16 cellular contexts compared by ENCODE assay signal in the genomic region with DNA sequence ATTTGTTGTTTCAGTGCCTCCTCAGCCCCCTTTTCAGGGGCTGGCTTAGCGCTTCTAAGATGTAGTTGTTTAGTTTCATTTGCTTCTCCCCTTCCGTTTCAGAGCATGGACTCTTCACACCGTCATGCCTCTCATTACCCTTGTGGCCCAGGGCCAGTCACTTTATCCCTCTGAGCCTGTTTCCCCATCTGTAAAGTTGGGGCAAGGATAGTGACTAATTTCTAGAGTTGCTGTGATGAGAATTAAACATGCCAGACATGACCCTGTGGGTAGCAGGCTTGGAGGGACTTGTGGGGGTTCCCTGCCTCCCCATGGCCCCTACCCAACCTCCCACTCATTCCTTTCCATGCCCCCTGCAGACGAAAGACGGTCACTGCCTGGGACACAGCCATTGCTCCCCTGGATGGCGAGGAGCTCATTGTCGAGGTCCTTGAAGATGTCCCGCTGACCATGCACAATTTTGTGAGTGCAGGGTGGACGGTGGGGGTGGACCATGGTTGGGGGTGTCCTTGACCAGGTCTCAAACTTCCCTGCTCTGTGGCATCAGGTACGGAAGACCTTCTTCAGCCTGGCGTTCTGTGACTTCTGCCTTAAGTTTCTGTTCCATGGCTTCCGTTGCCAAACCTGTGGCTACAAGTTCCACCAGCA. TPM values are rescaled to one million over a fixed set of nuclear protein-coding genes. Genes with fewer than 3 reads are reported as not detected.
A peak's percentile ranks its signal among the peaks of the same experiment; 100 is the strongest.
DNase-seq lines count a peak whose midpoint lies in the region; ATAC-seq, FAIRE-seq and TF ChIP-seq lines count a peak whose summit lies in the region.
"Had no signal": no experiment of that assay in that cellular context is flagged by ENCODE, and none has a peak within 500 bp of the region (broad histone marks: within the 10 kb centered on the region; RNA-seq: fewer than 3 reads in every experiment).

No MANE protein-coding gene starts in this region.

- ATAC-seq in activated T-cell treated with anti-CD3 and anti-CD28 coated beads, Interleukin-2, amount 50 U/mL, for 72 hours (replicated peaks in 1 of 2) = peak in 1 of 2 donors; percentile 25
- ATAC-seq in pancreas = no peak
- ATAC-seq in upper lobe of right lung = no peak
- ATAC-seq in HG03442 (IDR thresholded peaks at IDR 0.05; ENCODE audit: unreplicated experiment) = no peak
- ATAC-seq: left lung had no signal

- H3K27ac Mint-ChIP-seq in activated T-cell treated with anti-CD3 and anti-CD28 coated beads, Interleukin-2, amount 50 U/mL, for 72 hours = peak overlapping the region; percentile 89
- H3K27ac Mint-ChIP-seq in T-helper 1 cell treated with Interleukin-12 subunit alpha and Interleukin-12 subunit beta and Interleukin-4 antibody, amounts not matched to agents 30 μg/mL and 1 μg/mL, for 36 hours = peak overlapping the region; percentile 72
- H3K27ac Mint-ChIP-seq in endodermal cell = no peak overlapping the region
- peak overlapping the region; percentile 94 for H3K27ac Mint-ChIP-seq in stimulated activated naive CD8-positive, alpha-beta T cell treated with anti-CD3 and anti-CD28 coated beads, Interleukin-15, Interleukin-2, amounts not matched to agents 100 ng/mL and 50 ng/mL, for 24 hours

- H3K4me3 Mint-ChIP-seq in activated T-cell treated with anti-CD3 and anti-CD28 coated beads, Interleukin-2, amount 50 U/mL, for 72 hours = peak overlapping the region; percentile 25 to 83
- H3K4me3 Mint-ChIP-seq in T-helper 1 cell treated with Interleukin-12 subunit alpha and Interleukin-12 subunit beta and Interleukin-4 antibody, amounts not matched to agents 30 μg/mL and 1 μg/mL, for 36 hours = no peak overlapping the region
- H3K4me3 Mint-ChIP-seq in endodermal cell = no peak overlapping the region
- H3K4me3 Mint-ChIP-seq in stimulated activated naive CD8-positive, alpha-beta T cell treated with anti-CD3 and anti-CD28 coated beads, Interleukin-15, Interleukin-2, amounts not matched to agents 100 ng/mL and 50 ng/mL, for 24 hours = peak overlapping the region; percentile 76

- H3K36me3 ChIP-seq in endodermal cell (ENCODE audit: control insufficient read depth, insufficient read depth, low read length) = peaks cover 43% of the 10 kb centered on the region
- H3K36me3 ChIP-seq in pancreas = peaks cover 0 to 13% (median 0%) of the 10 kb centered on the region in 3 donors
- H3K36me3 ChIP-seq in upper lobe of right lung = peaks cover 44% of the 10 kb centered on the region

- DNase-seq in activated T-cell treated with anti-CD3 and anti-CD28 coated beads, Interleukin-2, amount 50 U/mL, for 72 hours = no peak
- no peak for DNase-seq in activated T-cell treated with anti-CD3 and anti-CD28 coated beads, Interleukin-2, amount 50 U/mL, for 1 hour
- DNase-seq in endodermal cell (peak; percentile 43), pancreas (no peak), upper lobe of right lung (no peak)
- DNase-seq: activated CD8-positive, alpha-beta memory T cell treated with anti-CD3 and anti-CD28 coated beads, Interleukin-2, amount 50 U/mL, for 48 hours; KBM-7; left lung; NCI-H1105 treated with DMSO at 0.1 percent for 48 hours; NCI-H345; stimulated activated CD4-positive, alpha-beta T cell treated with anti-CD3 and anti-CD28 coated beads, Interleukin-4, amount 100 ng/mL, for 4 hours had no signal

- H3K27me3 ChIP-seq in endodermal cell (ENCODE audit: control insufficient read depth, insufficient read depth, low read length, poor library complexity, severe bottlenecking) = no peaks in the 10 kb centered on the region
- H3K27me3 ChIP-seq in pancreas = no peaks in the 10 kb centered on the region
- no peaks in the 10 kb centered on the region for H3K27me3 ChIP-seq in upper lobe of right lung
- H3K27me3 ChIP-seq: ascending aorta, hepatocyte, left lung had no signal

- H3K9me3 ChIP-seq in endodermal cell (ENCODE audit: control insufficient read depth, low read length) = no peaks in the 10 kb centered on the region
- H3K9me3 ChIP-seq in pancreas = no peaks in the 10 kb centered on the region
- no peaks in the 10 kb centered on the region for H3K9me3 ChIP-seq in upper lobe of right lung
- H3K9me3 ChIP-seq: ascending aorta, left lung had no signal

- FAIRE-seq in pancreas (lab: Jason Lieb, UNC) = no peak

- no peak overlapping the region for H3K9ac ChIP-seq in endodermal cell (ENCODE audit: extremely low read depth, low read length, poor library complexity, severe bottlenecking)

- intact Hi-C loops in pancreas (cut with DNase I) = no loop called here
- intact Hi-C loops in upper lobe of right lung (cut with DNase I) = no loop called here

- H3K9me3 Mint-ChIP-seq in activated T-cell treated with anti-CD3 and anti-CD28 coated beads, Interleukin-2, amount 50 U/mL, for 72 hours = no peaks in the 10 kb centered on the region
- no peaks in the 10 kb centered on the region for H3K9me3 Mint-ChIP-seq in T-helper 1 cell treated with Interleukin-12 subunit alpha and Interleukin-12 subunit beta and Interleukin-4 antibody, amounts not matched to agents 30 μg/mL and 1 μg/mL, for 36 hours
- H3K9me3 Mint-ChIP-seq in endodermal cell = peaks cover 69% of the 10 kb centered on the region
- no peaks in the 10 kb centered on the region for H3K9me3 Mint-ChIP-seq in stimulated activated naive CD8-positive, alpha-beta T cell treated with anti-CD3 and anti-CD28 coated beads, Interleukin-15, Interleukin-2, amounts not matched to agents 100 ng/mL and 50 ng/mL, for 24 hours

- 96 to 100% methylated on average over 3 to 11 of the region's 12 CpGs for WGBS in endodermal cell (ENCODE audit: insufficient coverage in 1 of 2, insufficient read length in 1 of 2), 2 experiments
- WGBS in pancreas, 2 donors = 75 to 83% methylated on average over 12 of the region's 12 CpGs

- no peak overlapping the region for H3K4me3 ChIP-seq in endodermal cell (ENCODE audit: low read length)
- no peak overlapping the region for H3K4me3 ChIP-seq in pancreas
- H3K4me3 ChIP-seq in upper lobe of right lung = no peak overlapping the region
- H3K4me3 ChIP-seq: ascending aorta, hepatocyte, left lung had no signal

- H3K4me1 Mint-ChIP-seq in activated T-cell treated with anti-CD3 and anti-CD28 coated beads, Interleukin-2, amount 50 U/mL, for 72 hours (ENCODE audit: low read depth) = peaks cover 30% of the 10 kb centered on the region
- peaks cover 29% of the 10 kb centered on the region for H3K4me1 Mint-ChIP-seq in T-helper 1 cell treated with Interleukin-12 subunit alpha and Interleukin-12 subunit beta and Interleukin-4 antibody, amounts not matched to agents 30 μg/mL and 1 μg/mL, for 36 hours (ENCODE audit: low read depth)
- no peaks in the 10 kb centered on the region for H3K4me1 Mint-ChIP-seq in endodermal cell
- H3K4me1 Mint-ChIP-seq in stimulated activated naive CD8-positive, alpha-beta T cell treated with anti-CD3 and anti-CD28 coated beads, Interleukin-15, Interleukin-2, amounts not matched to agents 100 ng/mL and 50 ng/mL, for 24 hours (ENCODE audit: low read depth) = peaks cover 43% of the 10 kb centered on the region

- H3K36me3 Mint-ChIP-seq in activated T-cell treated with anti-CD3 and anti-CD28 coated beads, Interleukin-2, amount 50 U/mL, for 72 hours (ENCODE audit: insufficient read depth in 2 of 2) = peaks cover 14 to 18% of the 10 kb centered on the region in 2 donors
- peaks cover 28% of the 10 kb centered on the region for H3K36me3 Mint-ChIP-seq in T-helper 1 cell treated with Interleukin-12 subunit alpha and Interleukin-12 subunit beta and Interleukin-4 antibody, amounts not matched to agents 30 μg/mL and 1 μg/mL, for 36 hours (ENCODE audit: low read depth)
- peaks cover 44% of the 10 kb centered on the region for H3K36me3 Mint-ChIP-seq in endodermal cell (ENCODE audit: low read depth)
- H3K36me3 Mint-ChIP-seq in stimulated activated naive CD8-positive, alpha-beta T cell treated with anti-CD3 and anti-CD28 coated beads, Interleukin-15, Interleukin-2, amounts not matched to agents 100 ng/mL and 50 ng/mL, for 24 hours (ENCODE audit: low read depth) = peaks cover 32% of the 10 kb centered on the region

- H3K27ac ChIP-seq in endodermal cell (ENCODE audit: low read depth, low read length) = no peak overlapping the region
- no peak overlapping the region for H3K27ac ChIP-seq in pancreas
- no peak overlapping the region for H3K27ac ChIP-seq in upper lobe of right lung
- H3K27ac ChIP-seq: ascending aorta, hepatocyte, left lung had no signal

- TF ChIP-seq CTCF in endodermal cell (conservative IDR thresholded peaks at IDR 0.05) (peak; percentile 38), pancreas (IDR thresholded peaks at IDR 0.05) (no peak), upper lobe of right lung (IDR thresholded peaks at IDR 0.05) (no peak)

- no peaks in the 10 kb centered on the region for H3K4me1 ChIP-seq in endodermal cell (ENCODE audit: control insufficient read depth, insufficient read depth, low read length)
- H3K4me1 ChIP-seq in pancreas = peaks cover 0 to 3% (median 0%) of the 10 kb centered on the region in 3 donors
- H3K4me1 ChIP-seq in upper lobe of right lung = peaks cover 9% of the 10 kb centered on the region

- no peaks in the 10 kb centered on the region for H3K27me3 Mint-ChIP-seq in activated T-cell treated with anti-CD3 and anti-CD28 coated beads, Interleukin-2, amount 50 U/mL, for 72 hours (ENCODE audit: low read depth)
- H3K27me3 Mint-ChIP-seq in T-helper 1 cell treated with Interleukin-12 subunit alpha and Interleukin-12 subunit beta and Interleukin-4 antibody, amounts not matched to agents 30 μg/mL and 1 μg/mL, for 36 hours (ENCODE audit: low read depth) = no peaks in the 10 kb centered on the region
- H3K27me3 Mint-ChIP-seq in endodermal cell (ENCODE audit: insufficient read depth) = no peaks in the 10 kb centered on the region
- H3K27me3 Mint-ChIP-seq in stimulated activated naive CD8-positive, alpha-beta T cell treated with anti-CD3 and anti-CD28 coated beads, Interleukin-15, Interleukin-2, amounts not matched to agents 100 ng/mL and 50 ng/mL, for 24 hours = no peaks in the 10 kb centered on the region

RNA-seq across cellular contexts. Expression of a gene that starts 3.6 kb away (rescaled TPM):
- 10 to 100 TPM; 94.7 to 97.5 TPM for total RNA-seq in activated T-cell treated with anti-CD3 and anti-CD28 coated beads, Interleukin-2, amount 50 U/mL, for 72 hours
- total RNA-seq in endodermal cell = 10 to 100 TPM; 47.7 to 48.7 TPM
- 45.6 TPM for polyA plus RNA-seq in endodermal cell (2013, experiment 1 of 2)
- 36.8 TPM for polyA plus RNA-seq in endodermal cell (2013, experiment 2 of 2)
- 10 to 100 TPM; 32.9 to 52.0 (median 40.5) TPM for total RNA-seq in pancreas
- 10 to 100 TPM; 61.5 to 78.7 TPM for polyA plus RNA-seq in pancreas
- 87.4 TPM for total RNA-seq in upper lobe of right lung

RNA-seq across cellular contexts. Expression of a gene that starts 17.7 kb away (rescaled TPM):
- total RNA-seq in activated T-cell treated with anti-CD3 and anti-CD28 coated beads, Interleukin-2, amount 50 U/mL, for 72 hours = 10 to 100 TPM; 31.5 to 71.2 TPM
- total RNA-seq in endodermal cell = 10 to 100 TPM; 63.5 to 74.8 TPM
- 64.2 TPM for polyA plus RNA-seq in endodermal cell (2013, experiment 1 of 2)
- 63.0 TPM for polyA plus RNA-seq in endodermal cell (2013, experiment 2 of 2)
- 100 to 1,000 TPM in 2 of 6 donors, 10 to 100 TPM in 4; 11.5 to 292 (median 53.4) TPM for total RNA-seq in pancreas
- 100 to 1,000 TPM; 143 to 175 TPM for polyA plus RNA-seq in pancreas
- 324 TPM for total RNA-seq in upper lobe of right lung

RNA-seq across cellular contexts. Expression of a gene that starts 55.1 kb away (rescaled TPM):
- 1 to 10 TPM in 1 of 2 donors, under 1 TPM in 1; 0.67 to 2.0 TPM for total RNA-seq in activated T-cell treated with anti-CD3 and anti-CD28 coated beads, Interleukin-2, amount 50 U/mL, for 72 hours
- total RNA-seq in endodermal cell (1 to 10 TPM; 4.9 to 5.3 TPM), pancreas (1 to 10 TPM in 3 of 6 donors, under 1 TPM in 3; 0.47 to 2.4 (median 0.89) TPM), upper lobe of right lung (0.75 TPM)
- polyA plus RNA-seq in endodermal cell (2013, experiment 1 of 2) = 5.5 TPM
- polyA plus RNA-seq in endodermal cell (2013, experiment 2 of 2) = 4.5 TPM
- polyA plus RNA-seq in pancreas = 10 to 100 TPM in 1 of 2 donors, 1 to 10 TPM in 1; 2.9 to 10.3 TPM

Comparison
In these comparisons a context has a peak if more than half of its experiments do, and no peak if none do; other contexts are left out.
1. H3K4me3 Mint-ChIP-seq: peak in activated T-cell treated with anti-CD3 and anti-CD28 coated beads, Interleukin-2, amount 50 U/mL, for 72 hours (2 of 2) and stimulated activated naive CD8-positive, alpha-beta T cell treated with anti-CD3 and anti-CD28 coated beads, Interleukin-15, Interleukin-2, amounts not matched to agents 100 ng/mL and 50 ng/mL, for 24 hours (single experiment); none in T-helper 1 cell treated with Interleukin-12 subunit alpha and Interleukin-12 subunit beta and Interleukin-4 antibody, amounts not matched to agents 30 μg/mL and 1 μg/mL, for 36 hours (single experiment) and endodermal cell (single experiment).